ENCODE assay signal across 8 cellular contexts in the genomic region with DNA sequence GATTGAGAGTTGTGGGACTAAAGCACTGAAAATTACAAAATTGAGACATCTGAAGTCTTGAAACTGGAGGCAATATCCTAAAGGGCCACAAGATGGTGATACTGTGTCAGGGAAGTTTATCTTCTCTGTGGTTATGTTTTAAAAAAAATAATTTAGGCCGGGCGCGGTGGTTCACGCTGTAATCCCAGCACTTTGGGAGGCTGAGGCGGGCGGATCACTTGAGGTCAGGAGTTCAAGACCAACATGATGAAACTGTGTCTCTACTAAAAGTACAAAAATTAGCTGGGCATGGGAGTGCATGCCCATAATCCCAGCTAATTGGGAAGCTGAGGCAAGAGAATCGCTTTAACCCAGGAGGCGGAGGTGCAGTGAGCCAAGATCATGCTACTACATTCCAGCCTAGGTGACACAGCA. TPM values are rescaled to one million over a fixed set of nuclear protein-coding genes. Genes with fewer than 3 reads are reported as not detected.
DNase-seq lines count a peak whose midpoint lies in the region; ATAC-seq and TF ChIP-seq lines count a peak whose summit lies in the region.

No MANE protein-coding gene starts in this region.

- H2AFZ ChIP-seq in GM23248 (peak overlapping the region; percentile 1; the same call in 1 of the 2 replicates), mesenchymal stem cell (ENCODE audit: low read depth, low read length) (no peak overlapping the region)

- no peak overlapping the region for H2BK120ac ChIP-seq in mesenchymal stem cell (ENCODE audit: low read depth, low read length)

- 27 to 29% methylated on average over 8 of the region's 8 CpGs for WGBS in GM23248 (ENCODE audit: low coverage in 1 of 2, low lambda C conversion rate in 2 of 2, missing lambda C conversion rate in 2 of 2), 2 experiments
- WGBS in mesenchymal stem cell: 63% methylated on average over 8 of the region's 8 CpGs
- 9 to 37% methylated on average over 4 to 8 of the region's 8 CpGs for WGBS in transverse colon (ENCODE audit: low coverage in 1 of 2), 2 donors

- peak; percentile 5 for DNase-seq in NCI-H146 (lab: John Stamatoyannopoulos, UW)
- no peak for DNase-seq in NCI-H146 treated with DMSO at 0.1 percent for 48 hours (lab: John Stamatoyannopoulos, UW; ENCODE audit: unreplicated experiment)
- peak; percentile 76 for DNase-seq in GM23248
- DNase-seq in Kasumi-1 (lab: John Stamatoyannopoulos, UW): peak; percentile 67 to 88
- peak; percentile 46 for DNase-seq in SW480 (ENCODE audit: low spot score)
- peak; percentile 41 to 50 (median 43) for DNase-seq in effector memory CD8-positive, alpha-beta T cell
- DNase-seq in mesenchymal stem cell: peak; percentile 72
- no peak for DNase-seq in transverse colon

- H3K4me1 ChIP-seq in GM23248 (ENCODE audit: insufficient read depth) (peaks cover 7% of the 10 kb centered on the region; the same call in 1 of the 2 replicates), mesenchymal stem cell (ENCODE audit: control insufficient read depth, insufficient read depth, low read depth, low read length) (peaks cover 2% of the 10 kb centered on the region), transverse colon (peaks cover 0 to 6% (median 2%) of the 10 kb centered on the region in 4 donors)

- TF ChIP-seq POLR2A in transverse colon (IDR thresholded peaks at IDR 0.05): no peak

- in situ Hi-C loops in GM23248 (cut with MboI): no loop called here
- in situ Hi-C loops in transverse colon (cut with MboI; ENCODE audit: low pct_ligation_motif_present in 1 of 4, low pct_unique_long_range_greater_than_20kb in 1 of 4, low sequenced_read_pairs in 3 of 4): loop anchor here in 2 of 4 donors (10.0 to 25.0 kb wide), 2 partner anchors 271 to 278 kb away; no protein-coding TSS in a partner anchor

- no peak overlapping the region for H2BK5ac ChIP-seq in mesenchymal stem cell (ENCODE audit: low read depth, low read length, poor library complexity, severe bottlenecking)

- H3K36me3 Mint-ChIP-seq in effector memory CD8-positive, alpha-beta T cell (ENCODE audit: insufficient read depth): peaks cover 18% of the 10 kb centered on the region

- H3K23ac ChIP-seq in mesenchymal stem cell (ENCODE audit: low read length in 2 of 2): no peak overlapping the region

- no peak overlapping the region for H3K14ac ChIP-seq in mesenchymal stem cell (ENCODE audit: low read length in 2 of 2)

- H3K36me3 ChIP-seq in GM23248 (ENCODE audit: low read depth) (peaks cover 36% of the 10 kb centered on the region), mesenchymal stem cell (ENCODE audit: control insufficient read depth in 1 of 2, insufficient read depth in 2 of 2, low read depth in 1 of 2, low read length in 2 of 2) (peaks cover 9 to 86% of the 10 kb centered on the region in 2 experiments), transverse colon (peaks cover 0 to 31% (median 9%) of the 10 kb centered on the region in 4 donors)

- no peaks in the 10 kb centered on the region for H3K27me3 ChIP-seq in GM23248 (replicated peaks; ENCODE audit: insufficient read depth)
- no peaks in the 10 kb centered on the region for H3K27me3 ChIP-seq in mesenchymal stem cell (ENCODE audit: control insufficient read depth in 1 of 2, insufficient read depth in 1 of 2, low read length in 2 of 2)
- no peaks in the 10 kb centered on the region for H3K27me3 ChIP-seq in transverse colon

- no peaks in the 10 kb centered on the region for H3K27me3 Mint-ChIP-seq in effector memory CD8-positive, alpha-beta T cell

- no peaks in the 10 kb centered on the region for H3K9me3 Mint-ChIP-seq in effector memory CD8-positive, alpha-beta T cell

- H2AK5ac ChIP-seq in mesenchymal stem cell (ENCODE audit: low read length, severe bottlenecking): no peak overlapping the region

- peak overlapping the region; percentile 38 for H3K27ac ChIP-seq in GM23248
- no peak overlapping the region for H3K27ac ChIP-seq in mesenchymal stem cell (ENCODE audit: low read length, poor library complexity, severe bottlenecking)
- H3K27ac ChIP-seq in transverse colon: peak overlapping the region in 1 of 4 donors; percentile 10

- no peak overlapping the region for H3K18ac ChIP-seq in mesenchymal stem cell (ENCODE audit: low read depth in 1 of 2, low read length in 2 of 2)

- H2BK12ac ChIP-seq in mesenchymal stem cell (ENCODE audit: low read length in 2 of 2): no peak overlapping the region

- H3K79me1 ChIP-seq in mesenchymal stem cell (replicated peaks; ENCODE audit: low read length, poor library complexity, severe bottlenecking): peaks cover 3% of the 10 kb centered on the region

- TF ChIP-seq CTCF in transverse colon (IDR thresholded peaks at IDR 0.05): peak; percentile 60 to 78 (median 66)

- no peaks in the 10 kb centered on the region for H4K20me1 ChIP-seq in GM23248 (ENCODE audit: insufficient read depth)

- H3K4me3 Mint-ChIP-seq in effector memory CD8-positive, alpha-beta T cell: peak overlapping the region; percentile 10 to 33

- H4K8ac ChIP-seq in mesenchymal stem cell (ENCODE audit: low read length): no peak overlapping the region

- peak overlapping the region; percentile 24; the same call in 1 of the 2 replicates for H3K9ac ChIP-seq in GM23248
- H3K9ac ChIP-seq in mesenchymal stem cell (ENCODE audit: low read length): peak overlapping the region; percentile 61

- no peak overlapping the region for H4K91ac ChIP-seq in mesenchymal stem cell (ENCODE audit: low read length)

- H2BK15ac ChIP-seq in mesenchymal stem cell (ENCODE audit: low read depth, poor library complexity, severe bottlenecking): no peak overlapping the region

- ATAC-seq in effector memory CD8-positive, alpha-beta T cell (replicated peaks): peak; percentile 91

- peak overlapping the region in 1 of 2 donors; percentile 60 for H3K27ac Mint-ChIP-seq in effector memory CD8-positive, alpha-beta T cell

- H3K9me3 ChIP-seq in GM23248 (ENCODE audit: low read depth) (no peaks in the 10 kb centered on the region), mesenchymal stem cell (ENCODE audit: control insufficient read depth, low read length) (no peaks in the 10 kb centered on the region), transverse colon (no peaks in the 10 kb centered on the region)

- H3F3A ChIP-seq in GM23248 (ENCODE audit: insufficient read depth): peaks cover 11% of the 10 kb centered on the region

- no peaks in the 10 kb centered on the region for H3K9me2 ChIP-seq in GM23248 (ENCODE audit: insufficient read depth)

- H3K4me1 Mint-ChIP-seq in effector memory CD8-positive, alpha-beta T cell (ENCODE audit: low read depth in 2 of 2): peaks cover 5 to 17% of the 10 kb centered on the region in 2 donors

- no peak overlapping the region for H3K4ac ChIP-seq in mesenchymal stem cell (ENCODE audit: low read depth in 1 of 2, low read length in 2 of 2)

- H3K4me3 ChIP-seq in GM23248 (no peak overlapping the region), mesenchymal stem cell (ENCODE audit: insufficient read depth in 1 of 2, low read depth in 1 of 2, low read length in 2 of 2) (no peak overlapping the region), transverse colon (no peak overlapping the region)

- H3K4me2 ChIP-seq in GM23248 (ENCODE audit: unreplicated experiment): no peak overlapping the region
- no peak overlapping the region for H3K4me2 ChIP-seq in mesenchymal stem cell (ENCODE audit: low read length, poor library complexity, severe bottlenecking)

- peaks cover 20% of the 10 kb centered on the region for H3K79me2 ChIP-seq in GM23248 (ENCODE audit: insufficient read depth)

- TF ChIP-seq EP300 in transverse colon (IDR thresholded peaks at IDR 0.05; ENCODE audit: low read depth): no peak

- intact Hi-C loops in transverse colon (cut with DNase I; ENCODE audit: low total_unique reads): no loop called here

RNA-seq across cellular contexts. Expression of gene NIT2, which starts 17.9 kb away (rescaled TPM):
- total RNA-seq in GM23248 (2014; rRNA removed; shearing (Covaris generic)): 35.6 and 36.0 TPM in 2 replicates
- 76.2 and 84.0 TPM in 2 replicates for polyA plus RNA-seq in GM23248 (2016; fragmentation: Nextera tagmentation; extraction: Ambion mirVana)
- polyA plus RNA-seq in mesenchymal stem cell (2013, experiment 1 of 2): 23.0 TPM
- polyA plus RNA-seq in mesenchymal stem cell (2013, experiment 2 of 2): 23.8 TPM
- total RNA-seq in transverse colon: 10 to 100 TPM; 13.8 to 25.1 (median 18.8) TPM

RNA-seq across cellular contexts. Expression of gene TBC1D23, which starts 55.9 kb away (rescaled TPM):
- total RNA-seq in GM23248 (2014; rRNA removed; shearing (Covaris generic)): 82.5 and 103 TPM in 2 replicates
- 53.0 and 54.1 TPM in 2 replicates for polyA plus RNA-seq in GM23248 (2016; fragmentation: Nextera tagmentation; extraction: Ambion mirVana)
- 28.3 TPM for polyA plus RNA-seq in mesenchymal stem cell (2013, experiment 1 of 2)
- polyA plus RNA-seq in mesenchymal stem cell (2013, experiment 2 of 2): 30.1 TPM
- total RNA-seq in transverse colon: 10 to 100 TPM; 15.5 to 42.5 (median 34.5) TPM

Comparison
In these comparisons a context has a peak if more than half of its experiments do, and no peak if none do; other contexts are left out.
1. DNase-seq: peak in NCI-H146 (single experiment), GM23248 (single experiment), Kasumi-1 (2 of 2), SW480 (single experiment), effector memory CD8-positive, alpha-beta T cell (3 of 3) and mesenchymal stem cell (single experiment); none in NCI-H146 treated with DMSO at 0.1 percent for 48 hours (single experiment) and transverse colon (single experiment).